In the genomic region with DNA sequence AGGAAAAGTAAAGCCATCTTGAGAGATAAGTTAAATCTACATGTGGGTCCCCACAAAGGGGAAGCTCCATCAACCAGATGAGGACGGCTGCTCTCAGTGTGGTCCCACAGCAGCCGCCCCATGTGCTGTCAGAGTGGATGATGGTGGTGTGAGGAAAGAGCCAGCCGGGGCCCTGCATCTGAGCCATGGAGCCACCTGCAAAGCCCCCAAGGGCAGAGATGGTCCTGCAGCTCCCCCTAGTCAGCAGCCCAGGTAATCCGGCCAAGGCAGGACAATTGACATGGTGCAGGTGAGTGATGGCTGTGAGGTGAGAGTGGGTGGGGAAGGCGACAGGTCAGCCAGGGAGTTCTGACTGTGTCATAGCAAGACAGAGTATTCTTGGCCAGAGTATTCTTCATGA, we compare ENCODE assay signal across 13 cellular contexts.
DNase-seq lines count a peak whose midpoint lies in the region; ATAC-seq, FAIRE-seq and TF ChIP-seq lines count a peak whose summit lies in the region.
"Had no signal": no experiment of that assay in that cellular context is flagged by ENCODE, and none has a peak within 500 bp of the region (broad histone marks: within the 10 kb centered on the region; RNA-seq: fewer than 3 reads in every experiment).

No MANE protein-coding gene starts in this region.

- H3K4me1 ChIP-seq in K562 (replicated peaks in 1 of 2; ENCODE audit: control insufficient read depth in 2 of 2, insufficient read depth in 2 of 2, low read length in 2 of 2): peaks cover 0 to under 1% of the 10 kb centered on the region in 2 experiments; a peak in 1 of 5 replicates
- H3K4me1 ChIP-seq in prostate gland (replicated peaks): no peaks in the 10 kb centered on the region
- H3K4me1 ChIP-seq: HAP-1, stomach had no signal

- no peaks in the 10 kb centered on the region for H3K79me2 ChIP-seq in K562 (ENCODE audit: control insufficient read depth, insufficient read depth, low read length)

- no peak for TF ChIP-seq EP300 in K562 (IDR thresholded peaks at IDR 0.05; ENCODE audit: low read length)

- FAIRE-seq in K562 (lab: Jason Lieb, UNC): no peak
- FAIRE-seq: islet of Langerhans had no signal

- H3K4me2 ChIP-seq in K562 (ENCODE audit: insufficient read depth, low read length): no peak overlapping the region

- POLR2A ChIA-PET in K562 (lab: Yijun Ruan, JAX): no interaction called here

- DNase-seq in D341Med (ENCODE audit: low spot score) (peak; percentile 24), GM13976 (ENCODE audit: low spot score) (peak; percentile 29), K562 (ENCODE audit: extremely low read depth in 1 of 4, low spot score in 3 of 4) (no peak), prostate gland (ENCODE audit: low spot score) (no peak), left lobe of liver (ENCODE audit: low spot score) (no peak), superior temporal gyrus (ENCODE audit: extremely low spot score) (no peak)
- DNase-seq: activated effector memory CD4-positive, alpha-beta T cell treated with Interleukin-2 at 50 U/mL for 16 hours; stomach had no signal

- H3K4me3 ChIP-seq in K562 (no peak overlapping the region), prostate gland (no peak overlapping the region)
- H3K4me3 ChIP-seq: HAP-1, stomach had no signal

- TF ChIP-seq CTCF in GM13976 (IDR thresholded peaks at IDR 0.05; ENCODE audit: borderline replicate concordance, control extremely low read depth, extremely low read depth, insufficient read depth, missing control alignments) (peak; percentile 5), K562 (IDR thresholded peaks at IDR 0.05 in 2 of 3, conservative IDR thresholded peaks at IDR 0.05 in 1 of 3; ENCODE audit: insufficient read depth in 2 of 3, low read depth in 1 of 3, low read length in 3 of 3) (peak in 2 of 3 experiments; percentile 14 to 20; a peak in 1 of 6 replicates), prostate gland (IDR thresholded peaks at IDR 0.05) (no peak)

- in situ Hi-C loops in GM13976 (cut with MboI; ENCODE audit: low sequenced_read_pairs, unreplicated experiment): loop anchor here (25.0 kb wide), 2 partner anchors 394 to 656 kb away; no protein-coding TSS in a partner anchor
- in situ Hi-C loops in K562 (cut with MboI): no loop called here

- H3K36me3 ChIP-seq in K562 (ENCODE audit: control insufficient read depth, insufficient read depth, low read length): no peaks in the 10 kb centered on the region
- no peaks in the 10 kb centered on the region for H3K36me3 ChIP-seq in prostate gland
- H3K36me3 ChIP-seq: HAP-1, stomach had no signal

- no peaks in the 10 kb centered on the region for H3K9me1 ChIP-seq in K562 (ENCODE audit: control insufficient read depth, insufficient read depth, low read length)

- H3K27me3 ChIP-seq in K562 (ENCODE audit: control insufficient read depth in 2 of 2, insufficient read depth in 2 of 2, low read length in 2 of 2): peaks cover 7 to 11% of the 10 kb centered on the region in 2 experiments; a peak in 4 of 5 replicates
- no peaks in the 10 kb centered on the region for H3K27me3 ChIP-seq in prostate gland (replicated peaks; ENCODE audit: insufficient read depth)

- ATAC-seq in HG02885 (IDR thresholded peaks at IDR 0.05; ENCODE audit: poor library complexity, unreplicated experiment): peak; percentile 54
- ATAC-seq in K562: no peak
- no peak for ATAC-seq in GM21619 (IDR thresholded peaks at IDR 0.05; ENCODE audit: unreplicated experiment)
- no peak for ATAC-seq in left lobe of liver

- H3K9me3 ChIP-seq in K562 (replicated peaks; ENCODE audit: control insufficient read depth, insufficient read depth, low read depth, low read length) (no peaks in the 10 kb centered on the region), prostate gland (no peaks in the 10 kb centered on the region)
- H3K9me3 ChIP-seq: HAP-1, stomach had no signal

- CTCF ChIA-PET in K562 (lab: Yijun Ruan, JAX; ENCODE audit: low intra/inter-chr PET ratio): no interaction called here

- TF ChIP-seq POLR2A in K562 (conservative IDR thresholded peaks at IDR 0.05) (no peak), prostate gland (IDR thresholded peaks at IDR 0.05) (no peak)

- H2AFZ ChIP-seq in K562 (ENCODE audit: low read depth, low read length): no peak overlapping the region

- TF ChIP-seq RAD21 in K562 (CRISPR knock-in tag; conservative IDR thresholded peaks at IDR 0.05 in 1 of 2, IDR thresholded peaks at IDR 0.05 in 1 of 2): peak in 1 of 2 experiments; percentile 39; a peak in 3 of 4 replicates

- WGBS in K562 (ENCODE audit: insufficient coverage, low coverage, missing lambda C conversion rate): 0% methylated on average over 5 of the region's 5 CpGs
- WGBS in prostate gland: 50% methylated on average over 5 of the region's 5 CpGs

- intact Hi-C loops in K562 (cut with micrococcal nuclease): no loop called here
- intact Hi-C loops in prostate gland (cut with DNase I): loop anchor here (10.0 kb wide), 1 partner anchor 386 kb away; no protein-coding TSS in a partner anchor

- no TSS peak for BruUV-seq in K562 (replicated peaks; lab: Mats Ljungman, UMichigan)

- H3K27ac ChIP-seq in K562 (ENCODE audit: extremely low read depth, low read depth, low read length) (no peak overlapping the region), prostate gland (no peak overlapping the region)
- H3K27ac ChIP-seq: C4-2B, stomach had no signal

- H3K9ac ChIP-seq in K562 (ENCODE audit: insufficient read depth in 1 of 2, low read depth in 2 of 2, low read length in 2 of 2): no peak overlapping the region

- no peaks in the 10 kb centered on the region for H4K20me1 ChIP-seq in K562 (replicated peaks; ENCODE audit: control insufficient read depth, insufficient read depth, low read length)

TF ChIP-seq in K562, 482 proteins besides CTCF, POLR2A, EP300 and RAD21:
- TF ChIP-seq GATAD2A (IDR thresholded peaks at IDR 0.05): no peak

Comparison
In these comparisons a context has a peak if more than half of its experiments do, and no peak if none do; other contexts are left out.
1. DNase-seq: peak in D341Med (single experiment) and GM13976 (single experiment); none in K562 (0 of 4), prostate gland (single experiment), left lobe of liver (single experiment) and superior temporal gyrus (single experiment).
2. CTCF ChIP-seq: peak in GM13976 (single experiment) and K562 (2 of 3); none in prostate gland (0 of 4).